1 cellular context compared by ENCODE assay signal in genomic region chr10:70743430-70743788, GRCh38.
A peak's percentile ranks its signal among the peaks of the same experiment; 100 is the strongest.
TF ChIP-seq lines count a peak whose summit lies in the region.

No MANE protein-coding gene starts in this region.

TF ChIP-seq in K562, 482 proteins besides CTCF, POLR2A, EP300 and RAD21 (continued from another document):
- TF ChIP-seq, protein P1, sequence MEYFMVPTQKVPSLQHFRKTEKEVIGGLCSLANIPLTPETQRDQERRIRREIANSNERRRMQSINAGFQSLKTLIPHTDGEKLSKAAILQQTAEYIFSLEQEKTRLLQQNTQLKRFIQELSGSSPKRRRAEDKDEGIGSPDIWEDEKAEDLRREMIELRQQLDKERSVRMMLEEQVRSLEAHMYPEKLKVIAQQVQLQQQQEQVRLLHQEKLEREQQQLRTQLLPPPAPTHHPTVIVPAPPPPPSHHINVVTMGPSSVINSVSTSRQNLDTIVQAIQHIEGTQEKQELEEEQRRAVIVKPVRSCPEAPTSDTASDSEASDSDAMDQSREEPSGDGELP (CRISPR knock-in tag; IDR thresholded peaks at IDR 0.05; ENCODE audit: borderline replicate concordance) = 0 out of 2 replicates have a peak, but pooled peaks have one; percentile 0
- TF ChIP-seq NONO (IDR thresholded peaks at IDR 0.05; ENCODE audit: low read depth in 2 of 2, low read length in 1 of 2) = peak in 1 of 2 experiments; percentile 39; a peak in 1 of 4 replicates
- TF ChIP-seq, protein P2, sequence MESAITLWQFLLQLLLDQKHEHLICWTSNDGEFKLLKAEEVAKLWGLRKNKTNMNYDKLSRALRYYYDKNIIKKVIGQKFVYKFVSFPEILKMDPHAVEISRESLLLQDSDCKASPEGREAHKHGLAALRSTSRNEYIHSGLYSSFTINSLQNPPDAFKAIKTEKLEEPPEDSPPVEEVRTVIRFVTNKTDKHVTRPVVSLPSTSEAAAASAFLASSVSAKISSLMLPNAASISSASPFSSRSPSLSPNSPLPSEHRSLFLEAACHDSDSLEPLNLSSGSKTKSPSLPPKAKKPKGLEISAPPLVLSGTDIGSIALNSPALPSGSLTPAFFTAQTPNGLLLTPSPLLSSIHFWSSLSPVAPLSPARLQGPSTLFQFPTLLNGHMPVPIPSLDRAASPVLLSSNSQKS (CRISPR knock-in tag; IDR thresholded peaks at IDR 0.05) = no peak
- no peak for TF ChIP-seq TAF9B (IDR thresholded peaks at IDR 0.05; ENCODE audit: partially characterized antibody)
- TF ChIP-seq TGIF2 (CRISPR knock-in tag; IDR thresholded peaks at IDR 0.05) = no peak
- no peak for TF ChIP-seq ZNF124 (CRISPR knock-in tag; IDR thresholded peaks at IDR 0.05)
- 0 out of 2 replicates have a peak, but pooled peaks have one; percentile 41 for TF ChIP-seq HIVEP1 (CRISPR knock-in tag; IDR thresholded peaks at IDR 0.05)
- no peak for TF ChIP-seq NR4A1 (CRISPR knock-in tag; IDR thresholded peaks at IDR 0.05)
- 0 out of 2 replicates have a peak, but pooled peaks have one; percentile 23 for TF ChIP-seq NR4A1 (tag; IDR thresholded peaks at IDR 0.05)
- TF ChIP-seq RBFOX2 (IDR thresholded peaks at IDR 0.05; ENCODE audit: low read depth, low read length) = peak; percentile 53
- TF ChIP-seq STAT5B (CRISPR knock-in tag; IDR thresholded peaks at IDR 0.05) = no peak
- TF ChIP-seq, protein P3, sequence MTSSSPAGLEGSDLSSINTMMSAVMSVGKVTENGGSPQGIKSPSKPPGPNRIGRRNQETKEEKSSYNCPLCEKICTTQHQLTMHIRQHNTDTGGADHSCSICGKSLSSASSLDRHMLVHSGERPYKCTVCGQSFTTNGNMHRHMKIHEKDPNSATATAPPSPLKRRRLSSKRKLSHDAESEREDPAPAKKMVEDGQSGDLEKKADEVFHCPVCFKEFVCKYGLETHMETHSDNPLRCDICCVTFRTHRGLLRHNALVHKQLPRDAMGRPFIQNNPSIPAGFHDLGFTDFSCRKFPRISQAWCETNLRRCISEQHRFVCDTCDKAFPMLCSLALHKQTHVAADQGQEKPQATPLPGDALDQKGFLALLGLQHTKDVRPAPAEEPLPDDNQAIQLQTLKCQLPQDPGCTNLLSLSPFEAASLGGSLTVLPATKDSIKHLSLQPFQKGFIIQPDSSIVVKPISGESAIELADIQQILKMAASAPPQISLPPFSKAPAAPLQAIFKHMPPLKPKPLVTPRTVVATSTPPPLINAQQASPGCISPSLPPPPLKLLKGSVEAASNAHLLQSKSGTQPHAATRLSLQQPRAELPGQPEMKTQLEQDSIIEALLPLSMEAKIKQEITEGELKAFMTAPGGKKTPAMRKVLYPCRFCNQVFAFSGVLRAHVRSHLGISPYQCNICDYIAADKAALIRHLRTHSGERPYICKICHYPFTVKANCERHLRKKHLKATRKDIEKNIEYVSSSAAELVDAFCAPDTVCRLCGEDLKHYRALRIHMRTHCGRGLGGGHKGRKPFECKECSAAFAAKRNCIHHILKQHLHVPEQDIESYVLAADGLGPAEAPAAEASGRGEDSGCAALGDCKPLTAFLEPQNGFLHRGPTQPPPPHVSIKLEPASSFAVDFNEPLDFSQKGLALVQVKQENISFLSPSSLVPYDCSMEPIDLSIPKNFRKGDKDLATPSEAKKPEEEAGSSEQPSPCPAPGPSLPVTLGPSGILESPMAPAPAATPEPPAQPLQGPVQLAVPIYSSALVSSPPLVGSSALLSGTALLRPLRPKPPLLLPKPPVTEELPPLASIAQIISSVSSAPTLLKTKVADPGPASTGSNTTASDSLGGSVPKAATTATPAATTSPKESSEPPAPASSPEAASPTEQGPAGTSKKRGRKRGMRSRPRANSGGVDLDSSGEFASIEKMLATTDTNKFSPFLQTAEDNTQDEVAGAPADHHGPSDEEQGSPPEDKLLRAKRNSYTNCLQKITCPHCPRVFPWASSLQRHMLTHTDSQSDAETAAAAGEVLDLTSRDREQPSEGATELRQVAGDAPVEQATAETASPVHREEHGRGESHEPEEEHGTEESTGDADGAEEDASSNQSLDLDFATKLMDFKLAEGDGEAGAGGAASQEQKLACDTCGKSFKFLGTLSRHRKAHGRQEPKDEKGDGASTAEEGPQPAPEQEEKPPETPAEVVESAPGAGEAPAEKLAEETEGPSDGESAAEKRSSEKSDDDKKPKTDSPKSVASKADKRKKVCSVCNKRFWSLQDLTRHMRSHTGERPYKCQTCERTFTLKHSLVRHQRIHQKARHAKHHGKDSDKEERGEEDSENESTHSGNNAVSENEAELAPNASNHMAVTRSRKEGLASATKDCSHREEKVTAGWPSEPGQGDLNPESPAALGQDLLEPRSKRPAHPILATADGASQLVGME (CRISPR knock-in tag; IDR thresholded peaks at IDR 0.05) = 0 out of 2 replicates have a peak, but pooled peaks have one; percentile 15
- peak; percentile 44; the same call in 1 of the 2 replicates for TF ChIP-seq POLR2G (IDR thresholded peaks at IDR 0.05; ENCODE audit: low read depth, low read length)
- TF ChIP-seq, protein P4, sequence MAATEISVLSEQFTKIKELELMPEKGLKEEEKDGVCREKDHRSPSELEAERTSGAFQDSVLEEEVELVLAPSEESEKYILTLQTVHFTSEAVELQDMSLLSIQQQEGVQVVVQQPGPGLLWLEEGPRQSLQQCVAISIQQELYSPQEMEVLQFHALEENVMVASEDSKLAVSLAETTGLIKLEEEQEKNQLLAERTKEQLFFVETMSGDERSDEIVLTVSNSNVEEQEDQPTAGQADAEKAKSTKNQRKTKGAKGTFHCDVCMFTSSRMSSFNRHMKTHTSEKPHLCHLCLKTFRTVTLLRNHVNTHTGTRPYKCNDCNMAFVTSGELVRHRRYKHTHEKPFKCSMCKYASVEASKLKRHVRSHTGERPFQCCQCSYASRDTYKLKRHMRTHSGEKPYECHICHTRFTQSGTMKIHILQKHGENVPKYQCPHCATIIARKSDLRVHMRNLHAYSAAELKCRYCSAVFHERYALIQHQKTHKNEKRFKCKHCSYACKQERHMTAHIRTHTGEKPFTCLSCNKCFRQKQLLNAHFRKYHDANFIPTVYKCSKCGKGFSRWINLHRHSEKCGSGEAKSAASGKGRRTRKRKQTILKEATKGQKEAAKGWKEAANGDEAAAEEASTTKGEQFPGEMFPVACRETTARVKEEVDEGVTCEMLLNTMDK (IDR thresholded peaks at IDR 0.05; ENCODE audit: borderline replicate concordance, insufficient read depth, low read depth, low read length, poor library complexity, severe bottlenecking) = no peak
- TF ChIP-seq HLTF (IDR thresholded peaks at IDR 0.05) = no peak
